26 cellular contexts compared by ENCODE assay signal in the genomic region with DNA sequence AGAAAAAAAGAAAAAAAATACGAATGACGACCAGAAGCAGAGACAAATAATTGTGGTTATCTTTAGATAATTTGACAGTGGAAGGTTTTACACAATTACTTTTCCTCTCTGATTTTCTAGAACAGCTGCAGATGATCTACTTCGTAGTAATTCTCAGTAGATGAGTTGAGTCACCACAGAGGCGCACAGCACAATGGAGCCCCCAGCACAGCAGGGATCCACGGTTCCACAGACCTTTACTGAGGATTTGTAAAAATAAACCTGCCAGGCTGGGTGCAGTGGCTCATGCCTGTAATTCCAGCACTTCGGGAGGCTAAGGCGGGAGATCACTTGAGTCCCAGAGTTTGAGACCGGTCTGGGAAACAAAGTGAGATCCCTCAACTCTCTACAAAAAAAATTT. TPM values are rescaled to one million over a fixed set of nuclear protein-coding genes. Genes with fewer than 3 reads are reported as not detected.
DNase-seq lines count a peak whose midpoint lies in the region; ATAC-seq and TF ChIP-seq lines count a peak whose summit lies in the region.
"Had no signal": no experiment of that assay in that cellular context is flagged by ENCODE, and none has a peak within 500 bp of the region (broad histone marks: within the 10 kb centered on the region; RNA-seq: fewer than 3 reads in every experiment).

No MANE protein-coding gene starts in this region.

- POLR2A ChIA-PET in RWPE1 (lab: Yijun Ruan, JAX; ENCODE audit: low non-redundant PET), result no interaction called here

- CTCF ChIA-PET in RWPE1 (lab: Yijun Ruan, JAX), result no interaction called here

- H3K36me3 ChIP-seq in SK-N-MC (ENCODE audit: insufficient read depth, low read length) (peaks cover 53% of the 10 kb centered on the region), sigmoid colon (peaks cover 21 to 93% (median 59%) of the 10 kb centered on the region in 4 donors)

- TF ChIP-seq EP300 in sigmoid colon (IDR thresholded peaks at IDR 0.05), result no peak

- intact Hi-C loops in sigmoid colon (cut with DNase I), result no loop called here

- DNase-seq in AG09309 (ENCODE audit: low read depth), result peak; percentile 46
- DNase-seq in SK-N-MC (ENCODE audit: low read depth, low spot score), result no peak
- DNase-seq in choroid plexus epithelial cell (ENCODE audit: low read depth), result peak; percentile 93
- DNase-seq in skeletal muscle cell (ENCODE audit: low read depth), result peak; percentile 25
- DNase-seq in left lobe of liver (ENCODE audit: low spot score), result no peak
- DNase-seq in sigmoid colon, result no peak
- no peak for DNase-seq in RWPE1 (ENCODE audit: low spot score)
- no peak for DNase-seq in stimulated activated CD4-positive, alpha-beta T cell treated with anti-CD3 and anti-CD28 coated beads, Interleukin-12 subunit alpha, Interleukin-12 subunit beta, amount 100 ng/mL, for 4 hours
- DNase-seq: ACHN; activated CD4-positive, alpha-beta memory T cell treated with anti-CD3 and anti-CD28 coated beads, Interleukin-2, amount 10 ng/mL, durations not matched to agents 7 days and 5 days; activated CD4-positive, CD25-positive, alpha-beta regulatory T cell treated with anti-CD3 and anti-CD28 coated beads, Interleukin-2, amount 50 U/mL, for 72 hours; activated CD8-positive, alpha-beta memory T cell treated with anti-CD3 and anti-CD28 coated beads, Interleukin-2, amount 50 U/mL, for 48 hours; activated naive CD4-positive, alpha-beta T cell treated with anti-CD3 and anti-CD28 coated beads, Interleukin-2, amount 10 ng/mL, durations not matched to agents 7 days and 5 days; central memory CD4-positive, alpha-beta T cell; COR-L47; DMS53; GF-D8; H9; KBM-7; kidney glomerular epithelial cell; mammary epithelial cell; NCI-H1417 treated with DMSO at 0.1 percent for 48 hours; NCI-H748 treated with DMSO at 0.1 percent for 48 hours; thyroid gland had no signal

- H3K4me3 ChIP-seq in AG09309 (ENCODE audit: control insufficient read depth, low read depth, low read length) (no peak overlapping the region), SK-N-MC (no peak overlapping the region), choroid plexus epithelial cell (ENCODE audit: low read depth, low read length) (no peak overlapping the region), skeletal muscle cell (ENCODE audit: low read depth, low read length) (no peak overlapping the region), sigmoid colon (no peak overlapping the region)
- H3K4me3 ChIP-seq: thyroid gland had no signal

- peaks cover 0 to 20% (median 12%) of the 10 kb centered on the region in 4 donors for H3K4me1 ChIP-seq in sigmoid colon

- ATAC-seq in left lobe of liver, result no peak

- H3K9me3 ChIP-seq in SK-N-MC (ENCODE audit: low read depth, low read length) (no peaks in the 10 kb centered on the region), sigmoid colon (no peaks in the 10 kb centered on the region)
- H3K9me3 ChIP-seq: thyroid gland had no signal

- TF ChIP-seq CTCF in AG09309 (IDR thresholded peaks at IDR 0.05; ENCODE audit: control insufficient read depth, insufficient read depth, low read depth, low read length, missing control alignments) (no peak), choroid plexus epithelial cell (conservative IDR thresholded peaks at IDR 0.05; ENCODE audit: low read depth, low read length) (no peak), sigmoid colon (IDR thresholded peaks at IDR 0.05) (no peak), RWPE1 (conservative IDR thresholded peaks at IDR 0.05; ENCODE audit: low read depth) (no peak)

- H3K27me3 ChIP-seq in sigmoid colon, result no peaks in the 10 kb centered on the region
- H3K27me3 ChIP-seq: thyroid gland had no signal

- H3K27ac ChIP-seq in SK-N-MC (peak overlapping the region; percentile 76), sigmoid colon (no peak overlapping the region), RWPE1 (no peak overlapping the region)
- H3K27ac ChIP-seq: thyroid gland had no signal

- no peak for TF ChIP-seq POLR2A in sigmoid colon (IDR thresholded peaks at IDR 0.05)

- WGBS in sigmoid colon, 2 donors, result 82% methylated on average over 8 of the region's 8 CpGs

- no peak overlapping the region for H3K9ac ChIP-seq in SK-N-MC (ENCODE audit: insufficient read length)

RNA-seq across cellular contexts. Expression of gene AMN, which starts 29.3 kb away (rescaled TPM):
- total RNA-seq in left lobe of liver, result 56.0 TPM
- not detected for total RNA-seq in sigmoid colon
- polyA plus RNA-seq in sigmoid colon, result 10 to 100 TPM; 42.0 to 78.1 (median 43.0) TPM
- total RNA-seq: HT1080, SK-MEL-5 had no signal
- polyA plus RNA-seq: mammary epithelial cell had no signal

Comparison
In these comparisons a context has a peak if more than half of its experiments do, and no peak if none do; other contexts are left out.
1. DNase-seq: peak in AG09309 (single experiment), choroid plexus epithelial cell (single experiment) and skeletal muscle cell (single experiment); none in SK-N-MC (single experiment), left lobe of liver (single experiment), sigmoid colon (single experiment), RWPE1 (single experiment) and stimulated activated CD4-positive, alpha-beta T cell treated with anti-CD3 and anti-CD28 coated beads, Interleukin-12 subunit alpha, Interleukin-12 subunit beta, amount 100 ng/mL, for 4 hours (single experiment).
2. RNA of gene AMN, which starts 29.3 kb away (total RNA-seq): 56.0 TPM in left lobe of liver (single experiment); not detected in sigmoid colon; every median in the first group is over 10 times any median in the second.